8 cellular contexts compared by ENCODE assay signal in the genomic region with DNA sequence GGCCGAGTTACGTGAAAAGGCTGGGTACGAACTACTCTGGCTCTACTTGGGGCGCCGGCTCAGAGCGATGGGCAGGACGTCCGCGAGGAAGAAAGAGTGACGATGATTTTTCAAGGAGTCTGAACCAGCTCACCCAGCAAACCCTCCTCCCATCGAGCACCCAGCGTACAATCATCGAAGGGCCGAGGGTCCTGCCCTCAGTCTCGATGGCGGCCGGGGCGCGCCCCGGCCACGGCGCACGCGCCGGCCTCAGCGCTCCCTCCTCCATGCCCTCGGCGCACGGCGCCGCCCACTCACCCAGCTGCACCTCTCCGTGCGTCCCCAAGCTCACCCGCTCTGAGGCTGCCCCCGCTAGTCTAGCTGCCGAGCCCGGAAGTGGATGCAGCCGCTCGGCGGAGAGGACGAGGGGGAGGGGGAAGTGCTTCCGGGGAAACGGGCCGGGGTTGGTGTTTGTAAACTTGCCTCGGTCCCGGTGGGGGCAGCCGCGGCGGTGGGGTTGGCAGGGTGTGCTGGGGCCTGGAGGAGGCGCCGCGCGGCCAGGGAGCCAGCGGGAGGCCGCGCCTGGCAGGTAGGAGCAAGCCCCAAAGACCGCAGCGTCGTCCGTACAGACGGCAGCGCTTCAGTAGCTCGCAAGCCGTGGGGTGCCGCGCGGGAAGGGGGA. TPM values are rescaled to one million over a fixed set of nuclear protein-coding genes. Genes with fewer than 3 reads are reported as not detected.
A peak's percentile ranks its signal among the peaks of the same experiment; 100 is the strongest.
DNase-seq lines count a peak whose midpoint lies in the region; ATAC-seq and TF ChIP-seq lines count a peak whose summit lies in the region.

A gene with protein sequence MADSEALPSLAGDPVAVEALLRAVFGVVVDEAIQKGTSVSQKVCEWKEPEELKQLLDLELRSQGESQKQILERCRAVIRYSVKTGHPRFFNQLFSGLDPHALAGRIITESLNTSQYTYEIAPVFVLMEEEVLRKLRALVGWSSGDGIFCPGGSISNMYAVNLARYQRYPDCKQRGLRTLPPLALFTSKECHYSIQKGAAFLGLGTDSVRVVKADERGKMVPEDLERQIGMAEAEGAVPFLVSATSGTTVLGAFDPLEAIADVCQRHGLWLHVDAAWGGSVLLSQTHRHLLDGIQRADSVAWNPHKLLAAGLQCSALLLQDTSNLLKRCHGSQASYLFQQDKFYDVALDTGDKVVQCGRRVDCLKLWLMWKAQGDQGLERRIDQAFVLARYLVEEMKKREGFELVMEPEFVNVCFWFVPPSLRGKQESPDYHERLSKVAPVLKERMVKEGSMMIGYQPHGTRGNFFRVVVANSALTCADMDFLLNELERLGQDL (minus strand): TSS at position 656 of the 661 bp plus-strand sequence. CDS start 7,455 bp downstream, outside the sequence.
A gene with protein sequence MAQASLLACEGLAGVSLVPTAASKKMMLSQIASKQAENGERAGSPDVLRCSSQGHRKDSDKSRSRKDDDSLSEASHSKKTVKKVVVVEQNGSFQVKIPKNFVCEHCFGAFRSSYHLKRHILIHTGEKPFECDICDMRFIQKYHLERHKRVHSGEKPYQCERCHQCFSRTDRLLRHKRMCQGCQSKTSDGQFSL (plus strand): TSS at position 453 of the 661 bp plus-strand sequence. CDS start 1,262 bp downstream, outside the sequence.

- peak; percentile 11; the same call in 1 of the 2 replicates for TF ChIP-seq RAD21 in Ishikawa (IDR thresholded peaks at IDR 0.05; ENCODE audit: low read depth)

- ATAC-seq in GM21576 (IDR thresholded peaks at IDR 0.05; ENCODE audit: unreplicated experiment), result peak; percentile 89

- H3K27ac ChIP-seq in epithelial cell of prostate, result peak within 1 kb of the TSS; percentile 88

- peak; percentile 63 for TF ChIP-seq EP300 in Ishikawa (IDR thresholded peaks at IDR 0.05; ENCODE audit: borderline replicate concordance)

- DNase-seq in DMS 273 treated with DMSO at 0.1 percent for 48 hours (lab: John Stamatoyannopoulos, UW), result peak; percentile 84
- peak; percentile 36 for DNase-seq in OCI-M2 (lab: John Stamatoyannopoulos, UW; ENCODE audit: unreplicated experiment)
- peak; percentile 94 for DNase-seq in activated T-cell treated with anti-CD3 and anti-CD28 coated beads for 4 hours
- peak; percentile 73 for DNase-seq in epithelial cell of prostate (ENCODE audit: low read depth, low spot score)
- DNase-seq in mucosa of gallbladder (ENCODE audit: low spot score), result peak; percentile 97
- DNase-seq in stimulated activated CD8-positive, alpha-beta memory T cell treated with anti-CD3 and anti-CD28 coated beads, Interleukin-4, amount 100 ng/mL, for 24 hours (ENCODE audit: low read depth), result peak; percentile 96

TF ChIP-seq in Ishikawa, 13 proteins besides CTCF, POLR2A, EP300 and RAD21:
- TF ChIP-seq, protein P1, sequence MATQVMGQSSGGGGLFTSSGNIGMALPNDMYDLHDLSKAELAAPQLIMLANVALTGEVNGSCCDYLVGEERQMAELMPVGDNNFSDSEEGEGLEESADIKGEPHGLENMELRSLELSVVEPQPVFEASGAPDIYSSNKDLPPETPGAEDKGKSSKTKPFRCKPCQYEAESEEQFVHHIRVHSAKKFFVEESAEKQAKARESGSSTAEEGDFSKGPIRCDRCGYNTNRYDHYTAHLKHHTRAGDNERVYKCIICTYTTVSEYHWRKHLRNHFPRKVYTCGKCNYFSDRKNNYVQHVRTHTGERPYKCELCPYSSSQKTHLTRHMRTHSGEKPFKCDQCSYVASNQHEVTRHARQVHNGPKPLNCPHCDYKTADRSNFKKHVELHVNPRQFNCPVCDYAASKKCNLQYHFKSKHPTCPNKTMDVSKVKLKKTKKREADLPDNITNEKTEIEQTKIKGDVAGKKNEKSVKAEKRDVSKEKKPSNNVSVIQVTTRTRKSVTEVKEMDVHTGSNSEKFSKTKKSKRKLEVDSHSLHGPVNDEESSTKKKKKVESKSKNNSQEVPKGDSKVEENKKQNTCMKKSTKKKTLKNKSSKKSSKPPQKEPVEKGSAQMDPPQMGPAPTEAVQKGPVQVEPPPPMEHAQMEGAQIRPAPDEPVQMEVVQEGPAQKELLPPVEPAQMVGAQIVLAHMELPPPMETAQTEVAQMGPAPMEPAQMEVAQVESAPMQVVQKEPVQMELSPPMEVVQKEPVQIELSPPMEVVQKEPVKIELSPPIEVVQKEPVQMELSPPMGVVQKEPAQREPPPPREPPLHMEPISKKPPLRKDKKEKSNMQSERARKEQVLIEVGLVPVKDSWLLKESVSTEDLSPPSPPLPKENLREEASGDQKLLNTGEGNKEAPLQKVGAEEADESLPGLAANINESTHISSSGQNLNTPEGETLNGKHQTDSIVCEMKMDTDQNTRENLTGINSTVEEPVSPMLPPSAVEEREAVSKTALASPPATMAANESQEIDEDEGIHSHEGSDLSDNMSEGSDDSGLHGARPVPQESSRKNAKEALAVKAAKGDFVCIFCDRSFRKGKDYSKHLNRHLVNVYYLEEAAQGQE (IDR thresholded peaks at IDR 0.05; ENCODE audit: low read depth), result no peak
- TF ChIP-seq FOXM1 (IDR thresholded peaks at IDR 0.05; ENCODE audit: borderline replicate concordance, low read depth) (peak; percentile 57; the same call in 1 of the 2 replicates), TEAD4 (IDR thresholded peaks at IDR 0.05) (peak; percentile 43), ZBTB7A (IDR thresholded peaks at IDR 0.05; ENCODE audit: low read depth) (peak; percentile 68; the same call in 1 of the 2 replicates), NFIC (IDR thresholded peaks at IDR 0.05) (peak; percentile 58), TCF12 (IDR thresholded peaks at IDR 0.05; ENCODE audit: low read depth) (peak; percentile 90), EGR1 (IDR thresholded peaks at IDR 0.05) (peak; percentile 97), CREB1 (IDR thresholded peaks at IDR 0.05; ENCODE audit: low read depth) (peak; percentile 53; the same call in 1 of the 2 replicates), CEBPB (IDR thresholded peaks at IDR 0.05) (peak; percentile 45; the same call in 1 of the 2 replicates), YY1 (IDR thresholded peaks at IDR 0.05; ENCODE audit: low read depth) (peak; percentile 97), TAF1 (IDR thresholded peaks at IDR 0.05; ENCODE audit: low read depth) (peak; percentile 68)
- TF ChIP-seq, protein P2, sequence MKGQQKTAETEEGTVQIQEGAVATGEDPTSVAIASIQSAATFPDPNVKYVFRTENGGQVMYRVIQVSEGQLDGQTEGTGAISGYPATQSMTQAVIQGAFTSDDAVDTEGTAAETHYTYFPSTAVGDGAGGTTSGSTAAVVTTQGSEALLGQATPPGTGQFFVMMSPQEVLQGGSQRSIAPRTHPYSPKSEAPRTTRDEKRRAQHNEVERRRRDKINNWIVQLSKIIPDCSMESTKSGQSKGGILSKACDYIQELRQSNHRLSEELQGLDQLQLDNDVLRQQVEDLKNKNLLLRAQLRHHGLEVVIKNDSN (IDR thresholded peaks at IDR 0.05), result peak; percentile 49; the same call in 1 of the 2 replicates
- TF ChIP-seq, protein P3, sequence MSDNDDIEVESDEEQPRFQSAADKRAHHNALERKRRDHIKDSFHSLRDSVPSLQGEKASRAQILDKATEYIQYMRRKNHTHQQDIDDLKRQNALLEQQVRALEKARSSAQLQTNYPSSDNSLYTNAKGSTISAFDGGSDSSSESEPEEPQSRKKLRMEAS (IDR thresholded peaks at IDR 0.05), result peak; percentile 87
TF ChIP-seq in Ishikawa: peak in this region for 12.

RNA-seq across cellular contexts. Expression of the first gene that starts in this region (rescaled TPM):
- 44.3 TPM for total RNA-seq in mucosa of gallbladder

RNA-seq across cellular contexts. Expression of the second gene that starts in this region (rescaled TPM):
- total RNA-seq in mucosa of gallbladder, result 40.4 TPM

Comparison
In these comparisons a context has a peak if more than half of its experiments do, and no peak if none do; other contexts are left out.
1. Peak in every context shown above with its lines: DNase-seq, ATAC-seq and H3K27ac ChIP-seq.
2. DNase-seq: peak in every context shown above with its lines; median percentile 97 in mucosa of gallbladder; 96 in stimulated activated CD8-positive, alpha-beta memory T cell treated with anti-CD3 and anti-CD28 coated beads, Interleukin-4, amount 100 ng/mL, for 24 hours; 94 in activated T-cell treated with anti-CD3 and anti-CD28 coated beads for 4 hours; 84 in DMS 273 treated with DMSO at 0.1 percent for 48 hours; 73 in epithelial cell of prostate; 36 in OCI-M2.